1 cellular context compared by ENCODE assay signal in the genomic region with DNA sequence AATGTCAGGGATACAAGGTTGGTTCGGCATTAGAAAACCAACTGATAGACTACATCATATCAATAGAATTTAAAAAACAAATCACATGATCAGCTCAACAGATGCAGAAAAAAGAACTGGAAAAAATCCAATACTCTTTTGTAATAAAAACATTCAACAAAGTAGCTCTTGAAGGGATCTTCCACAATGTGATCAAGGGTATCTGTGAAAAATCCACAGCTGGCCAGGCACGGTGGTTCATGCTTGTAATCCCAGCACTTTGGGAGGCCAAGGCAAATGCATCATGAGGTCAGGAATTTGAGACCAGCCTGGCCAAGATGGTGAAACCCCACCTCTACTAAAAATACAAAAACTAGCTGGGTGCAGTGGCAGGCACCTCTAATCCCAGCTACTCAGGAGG.
TF ChIP-seq lines count a peak whose summit lies in the region.

No MANE protein-coding gene starts in this region.

TF ChIP-seq in IMR-90, 13 proteins besides CTCF, POLR2A, EP300 and RAD21 (continued from another document):
- TF ChIP-seq MAZ (IDR thresholded peaks at IDR 0.05; ENCODE audit: borderline replicate concordance, low read depth, low read length) (no peak), RFX5 (IDR thresholded peaks at IDR 0.05; ENCODE audit: low read depth, low read length) (no peak), MXI1 (IDR thresholded peaks at IDR 0.05; ENCODE audit: borderline replicate concordance, low read depth, low read length) (no peak), MAFK (IDR thresholded peaks at IDR 0.05; ENCODE audit: low read depth, low read length) (no peak), RCOR1 (IDR thresholded peaks at IDR 0.05; ENCODE audit: insufficient replicate concordance, low read length) (no peak), NFE2L2 (IDR thresholded peaks at IDR 0.05; ENCODE audit: low read depth, low read length) (no peak), BHLHE40 (IDR thresholded peaks at IDR 0.05; ENCODE audit: low read depth, low read length) (no peak), SMC3 (IDR thresholded peaks at IDR 0.05; ENCODE audit: low read depth, low read length) (no peak), CHD1 (IDR thresholded peaks at IDR 0.05; ENCODE audit: low read depth, low read length) (no peak), CEBPB (IDR thresholded peaks at IDR 0.05; ENCODE audit: low read depth, low read length) (no peak), FOS (IDR thresholded peaks at IDR 0.05; ENCODE audit: low read depth, low read length) (no peak)
TF ChIP-seq in IMR-90: peak in this region for 0.
